Comparison of ENCODE assay signal across 16 cellular contexts in the genomic region with DNA sequence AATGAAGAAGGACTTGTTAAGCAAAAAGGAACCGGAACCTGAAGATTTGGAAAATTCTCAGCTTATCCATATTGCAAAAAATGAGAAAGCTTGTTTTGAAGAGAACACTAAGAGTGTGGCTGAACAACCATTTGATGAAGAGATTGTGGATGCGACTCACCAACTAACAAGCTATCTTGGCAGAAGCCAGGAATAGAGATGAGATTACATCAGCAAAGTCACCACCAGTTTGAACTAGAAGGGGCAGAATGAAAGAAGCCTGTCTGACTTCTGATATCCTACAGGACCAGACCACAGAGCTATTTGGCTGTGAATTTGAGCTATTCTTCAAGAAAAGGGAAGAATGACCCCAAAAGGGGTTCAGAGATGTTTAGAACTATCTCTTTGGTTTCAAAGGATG. TPM values are rescaled to one million over a fixed set of nuclear protein-coding genes. Genes with fewer than 3 reads are reported as not detected.
A peak's percentile ranks its signal among the peaks of the same experiment; 100 is the strongest.
DNase-seq lines count a peak whose midpoint lies in the region; ATAC-seq and TF ChIP-seq lines count a peak whose summit lies in the region.
"Had no signal": no experiment of that assay in that cellular context is flagged by ENCODE, and none has a peak within 500 bp of the region (broad histone marks: within the 10 kb centered on the region; RNA-seq: fewer than 3 reads in every experiment).

No MANE protein-coding gene starts in this region.

- in situ Hi-C loops in gastrocnemius medialis (cut with MboI; ENCODE audit: low sequenced_read_pairs in 4 of 4) = no loop called here

- TF ChIP-seq CTCF in AG10803 (conservative IDR thresholded peaks at IDR 0.05; ENCODE audit: low read length) (no peak), gastrocnemius medialis (IDR thresholded peaks at IDR 0.05 in 4 of 5, conservative IDR thresholded peaks at IDR 0.05 in 1 of 5) (no peak)

- H3K27me3 ChIP-seq in gastrocnemius medialis = no peaks in the 10 kb centered on the region
- H3K27me3 ChIP-seq: tibial nerve had no signal

- intact Hi-C loops in gastrocnemius medialis (cut with DNase I; ENCODE audit: low total_unique reads) = no loop called here

- no peaks in the 10 kb centered on the region for H3K4me1 ChIP-seq in gastrocnemius medialis
- H3K4me1 ChIP-seq: Caco-2, tibial nerve had no signal

- no peaks in the 10 kb centered on the region for H3K9me3 ChIP-seq in gastrocnemius medialis
- H3K9me3 ChIP-seq: Caco-2 had no signal

- no peak overlapping the region for H3K4me3 ChIP-seq in AG10803 (ENCODE audit: low read length)
- H3K4me3 ChIP-seq in gastrocnemius medialis = no peak overlapping the region
- H3K4me3 ChIP-seq: lung, tibial nerve had no signal

- TF ChIP-seq POLR2A in gastrocnemius medialis (IDR thresholded peaks at IDR 0.05) = no peak

- H3K27ac ChIP-seq in gastrocnemius medialis = no peak overlapping the region
- H3K27ac ChIP-seq: tibial nerve had no signal

- DNase-seq in AG10803 (ENCODE audit: low read depth) (peak; percentile 90), HS-5 (ENCODE audit: low read depth) (peak; percentile 81), astrocyte of the hippocampus (ENCODE audit: low read depth, low spot score) (peak; percentile 64), iris pigment epithelial cell (ENCODE audit: low read depth) (peak; percentile 86), islet precursor cell (no peak), NOMO-1 treated with dmso at 0.1 percent for 144 hours (lab: John Stamatoyannopoulos, UW; ENCODE audit: unreplicated experiment) (no peak), gastrocnemius medialis (no peak), T-helper 9 cell (no peak)
- DNase-seq: activated CD8-positive, alpha-beta memory T cell treated with anti-CD3 and anti-CD28 coated beads for 24 hours; amygdala; Caco-2; NCI-H1417; NCI-H774; T-helper 1 cell had no signal

- ATAC-seq in gastrocnemius medialis = no peak

- peaks cover 0 to 97% of the 10 kb centered on the region in 2 donors for H3K36me3 ChIP-seq in gastrocnemius medialis

RNA-seq across cellular contexts. Expression of a gene that starts 15.2 kb away (rescaled TPM):
- 100 to 1,000 TPM in 1 of 4 donors, 10 to 100 TPM in 3; 57.9 to 113 (median 69.5) TPM for total RNA-seq in gastrocnemius medialis

RNA-seq across cellular contexts. Expression of a gene that starts 15.3 kb away (rescaled TPM):
- total RNA-seq in gastrocnemius medialis = 1 to 10 TPM in 1 of 4 donors, under 1 TPM in 3; 0.27 to 1.7 (median 0.71) TPM

RNA-seq across cellular contexts. Expression of a gene that starts 56.1 kb away (rescaled TPM):
- total RNA-seq in gastrocnemius medialis = under 1 TPM in 2 of 4 donors, not detected in 2; 0.07 to 0.26 TPM
- total RNA-seq: Caco-2 had no signal

Comparison
In these comparisons a context has a peak if more than half of its experiments do, and no peak if none do; other contexts are left out.
1. DNase-seq: peak in AG10803 (single experiment), HS-5 (single experiment), astrocyte of the hippocampus (single experiment) and iris pigment epithelial cell (single experiment); none in islet precursor cell (single experiment), NOMO-1 treated with dmso at 0.1 percent for 144 hours (single experiment), gastrocnemius medialis (0 of 2) and T-helper 9 cell (single experiment).